ENCODE assay signal across 12 cellular contexts in genomic region chr3:56926513-56927282, GRCh38.
A peak's percentile ranks its signal among the peaks of the same experiment; 100 is the strongest.
DNase-seq lines count a peak whose midpoint lies in the region; ATAC-seq, FAIRE-seq and TF ChIP-seq lines count a peak whose summit lies in the region.
"Had no signal": no experiment of that assay in that cellular context is flagged by ENCODE, and none has a peak within 500 bp of the region (broad histone marks: within the 10 kb centered on the region; RNA-seq: fewer than 3 reads in every experiment).

No MANE protein-coding gene starts in this region.

- FAIRE-seq in endometrium (lab: Jason Lieb, UNC) (peak; percentile 92), GM12892 (lab: Jason Lieb, UNC) (no peak)

- H3K36me3 Mint-ChIP-seq in CD4-positive, alpha-beta T cell (ENCODE audit: low read depth) = no peaks in the 10 kb centered on the region
- no peaks in the 10 kb centered on the region for H3K36me3 Mint-ChIP-seq in naive thymus-derived CD4-positive, alpha-beta T cell
- H3K36me3 Mint-ChIP-seq: stimulated activated effector memory CD8-positive, alpha-beta T cell treated with anti-CD3 and anti-CD28 coated beads, Interleukin-12 subunit alpha, Interleukin-12 subunit beta, amount 100 ng/mL, for 72 hours had no signal

- TF ChIP-seq POLR2A in prostate gland (IDR thresholded peaks at IDR 0.05) (no peak), upper lobe of left lung (IDR thresholded peaks at IDR 0.05) (no peak), GM12892 (IDR thresholded peaks at IDR 0.05; ENCODE audit: low read depth, low read length) (no peak)

- H3K27ac Mint-ChIP-seq in CD4-positive, alpha-beta T cell = peak overlapping the region; percentile 94
- peak overlapping the region in 8 of 9 donors; percentile 72 to 99 (median 98) for H3K27ac Mint-ChIP-seq in naive thymus-derived CD4-positive, alpha-beta T cell
- H3K27ac Mint-ChIP-seq: stimulated activated effector memory CD8-positive, alpha-beta T cell treated with anti-CD3 and anti-CD28 coated beads, Interleukin-12 subunit alpha, Interleukin-12 subunit beta, amount 100 ng/mL, for 72 hours had no signal

- no peak overlapping the region for H3K4me3 ChIP-seq in naive thymus-derived CD4-positive, alpha-beta T cell (ENCODE audit: low read length)
- no peak overlapping the region for H3K4me3 ChIP-seq in OCI-LY7 (ENCODE audit: low read depth, low read length, poor library complexity, severe bottlenecking)
- no peak overlapping the region for H3K4me3 ChIP-seq in prostate gland
- H3K4me3 ChIP-seq in upper lobe of left lung = no peak overlapping the region
- H3K4me3 ChIP-seq: skin epidermis had no signal

- TF ChIP-seq CTCF in CD4-positive, alpha-beta T cell (IDR thresholded peaks at IDR 0.05) = no peak
- no peak for TF ChIP-seq CTCF in OCI-LY7 (conservative IDR thresholded peaks at IDR 0.05; ENCODE audit: low read length)
- no peak for TF ChIP-seq CTCF in prostate gland (IDR thresholded peaks at IDR 0.05)
- no peak for TF ChIP-seq CTCF in upper lobe of left lung (IDR thresholded peaks at IDR 0.05)

- TF ChIP-seq EP300 in upper lobe of left lung (IDR thresholded peaks at IDR 0.05) = no peak

- CTCF ChIA-PET in CD4-positive, alpha-beta T cell (lab: Charles Lee) = interaction anchor here (1.7 to 2.3 kb wide), 2 partner anchors 9 to 224 kb away, joined by 4 to 6 read pairs; no protein-coding TSS in a partner anchor
- CTCF ChIA-PET in naive thymus-derived CD4-positive, alpha-beta T cell (lab: Charles Lee) = interaction anchor here (0.6 to 2.0 kb wide), 5 partner anchors 10 to 144 kb away, joined by 3 to 7 read pairs (median 4); no protein-coding TSS in a partner anchor
- CTCF ChIA-PET in OCI-LY7 (lab: Charles Lee; ENCODE audit: unreplicated experiment) = interaction anchor here (1.6 kb wide), 1 partner anchor 63 kb away, joined by 4 read pairs; no protein-coding TSS in a partner anchor

- no peak overlapping the region for H3K27ac ChIP-seq in CD4-positive, alpha-beta T cell (ENCODE audit: low read depth, low read length)
- no peak overlapping the region for H3K27ac ChIP-seq in naive thymus-derived CD4-positive, alpha-beta T cell (ENCODE audit: low read depth, low read length)
- H3K27ac ChIP-seq in OCI-LY7 (ENCODE audit: low read depth, low read length, poor library complexity, severe bottlenecking) (no peak overlapping the region), prostate gland (no peak overlapping the region), upper lobe of left lung (peak overlapping the region in 2 of 4 donors; percentile 57 to 79)

- peaks cover 51 to 69% of the 10 kb centered on the region in 2 donors for H3K4me1 ChIP-seq in naive thymus-derived CD4-positive, alpha-beta T cell (ENCODE audit: control insufficient read depth in 2 of 2, insufficient read depth in 2 of 2, low read length in 2 of 2)
- H3K4me1 ChIP-seq in OCI-LY7 (ENCODE audit: insufficient read depth, low read length, poor library complexity, severe bottlenecking) (peaks cover 76% of the 10 kb centered on the region), prostate gland (replicated peaks) (peaks cover 11% of the 10 kb centered on the region), upper lobe of left lung (peaks cover 45 to 67% (median 51%) of the 10 kb centered on the region in 4 donors)

- POLR2A ChIA-PET in CD4-positive, alpha-beta T cell (lab: Charles Lee) = interaction anchor here (1.5 to 5.3 kb wide), 3 partner anchors 11 to 126 kb away, joined by 4 to 46 read pairs (median 12); no protein-coding TSS in a partner anchor
- POLR2A ChIA-PET in naive thymus-derived CD4-positive, alpha-beta T cell (lab: Charles Lee) = interaction anchor here (0.8 to 7.1 kb wide), 7 partner anchors 9 to 127 kb away, joined by 3 to 83 read pairs (median 6); partner anchors contain the start of gene ARHGEF3
- POLR2A ChIA-PET in OCI-LY7 (lab: Charles Lee) = interaction anchor here (0.6 to 1.6 kb wide), 6 partner anchors 12 to 77 kb away, joined by 3 to 7 read pairs (median 3); no protein-coding TSS in a partner anchor

- intact Hi-C loops in CD4-positive, alpha-beta T cell (cut with DNase I, micrococcal nuclease) = no loop called here
- intact Hi-C loops in naive thymus-derived CD4-positive, alpha-beta T cell (cut with micrococcal nuclease) = loop anchor here in 1 of 2 donors (10.0 kb wide), 1 partner anchor 332 kb away; no protein-coding TSS in a partner anchor
- intact Hi-C loops in OCI-LY7 (cut with micrococcal nuclease; ENCODE audit: unreplicated experiment) (no loop called here), prostate gland (cut with DNase I) (no loop called here)

- no peaks in the 10 kb centered on the region for H4K20me1 ChIP-seq in OCI-LY7 (ENCODE audit: insufficient read depth, low read length)

- H3K36me3 ChIP-seq in naive thymus-derived CD4-positive, alpha-beta T cell (ENCODE audit: control insufficient read depth in 2 of 3, insufficient read depth in 3 of 3, low read length in 3 of 3) = no peaks in the 10 kb centered on the region
- H3K36me3 ChIP-seq in OCI-LY7 (ENCODE audit: insufficient read depth, low read length) = no peaks in the 10 kb centered on the region
- H3K36me3 ChIP-seq in prostate gland = no peaks in the 10 kb centered on the region
- no peaks in the 10 kb centered on the region for H3K36me3 ChIP-seq in upper lobe of left lung

- peaks cover 3% of the 10 kb centered on the region; the same call in 1 of the 2 replicates for H3K79me2 ChIP-seq in OCI-LY7 (ENCODE audit: insufficient read depth, low read depth, low read length)

- no peaks in the 10 kb centered on the region for H3K9me3 ChIP-seq in CD4-positive, alpha-beta T cell (ENCODE audit: control insufficient read depth, low read length)
- H3K9me3 ChIP-seq in naive thymus-derived CD4-positive, alpha-beta T cell (ENCODE audit: control insufficient read depth in 2 of 3, low read length in 3 of 3) = no peaks in the 10 kb centered on the region
- H3K9me3 ChIP-seq in OCI-LY7 (ENCODE audit: low read length) (no peaks in the 10 kb centered on the region), prostate gland (no peaks in the 10 kb centered on the region), upper lobe of left lung (no peaks in the 10 kb centered on the region)

- H3K4me2 ChIP-seq in OCI-LY7 (ENCODE audit: low read length) = no peak overlapping the region

- H3K4me3 Mint-ChIP-seq in CD4-positive, alpha-beta T cell = no peak overlapping the region
- peak overlapping the region in 1 of 10 donors; percentile 38 for H3K4me3 Mint-ChIP-seq in naive thymus-derived CD4-positive, alpha-beta T cell
- H3K4me3 Mint-ChIP-seq: stimulated activated effector memory CD8-positive, alpha-beta T cell treated with anti-CD3 and anti-CD28 coated beads, Interleukin-12 subunit alpha, Interleukin-12 subunit beta, amount 100 ng/mL, for 72 hours had no signal

- H3K27me3 ChIP-seq in CD4-positive, alpha-beta T cell (ENCODE audit: control insufficient read depth, insufficient read depth, low read length) = no peaks in the 10 kb centered on the region
- no peaks in the 10 kb centered on the region for H3K27me3 ChIP-seq in naive thymus-derived CD4-positive, alpha-beta T cell (ENCODE audit: control insufficient read depth in 2 of 2, insufficient read depth in 2 of 2, low read length in 2 of 2)
- H3K27me3 ChIP-seq in prostate gland (replicated peaks; ENCODE audit: insufficient read depth) (no peaks in the 10 kb centered on the region), upper lobe of left lung (no peaks in the 10 kb centered on the region)

- 54% methylated on average over 3 of the region's 3 CpGs for WGBS in prostate gland
- WGBS in upper lobe of left lung, 2 donors = 64 to 70% methylated on average over 3 of the region's 3 CpGs

- H3K4me1 Mint-ChIP-seq in CD4-positive, alpha-beta T cell (ENCODE audit: low read depth) = peaks cover 88% of the 10 kb centered on the region
- H3K4me1 Mint-ChIP-seq in naive thymus-derived CD4-positive, alpha-beta T cell = peaks cover 43 to 93% (median 86%) of the 10 kb centered on the region in 7 donors

- peaks cover 2% of the 10 kb centered on the region for H3K9me3 Mint-ChIP-seq in CD4-positive, alpha-beta T cell
- H3K9me3 Mint-ChIP-seq in naive thymus-derived CD4-positive, alpha-beta T cell = peaks cover 0 to 5% (median 0%) of the 10 kb centered on the region in 11 donors
- H3K9me3 Mint-ChIP-seq: stimulated activated effector memory CD8-positive, alpha-beta T cell treated with anti-CD3 and anti-CD28 coated beads, Interleukin-12 subunit alpha, Interleukin-12 subunit beta, amount 100 ng/mL, for 72 hours had no signal

- no peak overlapping the region for H2AFZ ChIP-seq in OCI-LY7 (ENCODE audit: low read length)

- BruUV-seq in OCI-LY7 (replicated peaks; lab: Mats Ljungman, UMichigan) = no TSS peak

- no peaks in the 10 kb centered on the region for H3K9me2 ChIP-seq in OCI-LY7 (ENCODE audit: insufficient read depth, low read length)

- H3K27me3 Mint-ChIP-seq in CD4-positive, alpha-beta T cell = no peaks in the 10 kb centered on the region
- no peaks in the 10 kb centered on the region for H3K27me3 Mint-ChIP-seq in naive thymus-derived CD4-positive, alpha-beta T cell

- DNase-seq in CD4-positive, alpha-beta T cell = no peak
- peak; percentile 85 for DNase-seq in LHCN-M2 (ENCODE audit: low read depth)
- DNase-seq in naive thymus-derived CD4-positive, alpha-beta T cell = no peak
- no peak for DNase-seq in OCI-LY7 (ENCODE audit: low spot score)
- no peak for DNase-seq in prostate gland (ENCODE audit: low spot score)
- no peak for DNase-seq in upper lobe of left lung
- DNase-seq in GM12892 (ENCODE audit: insufficient read length) = no peak
- DNase-seq: left cardiac atrium, NCI-H446 treated with DMSO at 0.1 percent for 48 hours had no signal

- no peak for ATAC-seq in CD4-positive, alpha-beta T cell (ENCODE audit: poor library complexity)
- ATAC-seq in naive thymus-derived CD4-positive, alpha-beta T cell = no peak
- no peak for ATAC-seq in upper lobe of left lung (ENCODE audit: low FRiP score in 2 of 2)
- ATAC-seq: stimulated activated effector memory CD8-positive, alpha-beta T cell treated with anti-CD3 and anti-CD28 coated beads, Interleukin-12 subunit alpha, Interleukin-12 subunit beta, amount 100 ng/mL, for 72 hours had no signal
